ENCODE assay signal across 8 cellular contexts in genomic region chr5:77971965-77972544, GRCh38.
A peak's percentile ranks its signal among the peaks of the same experiment; 100 is the strongest.
DNase-seq lines count a peak whose midpoint lies in the region; ATAC-seq and TF ChIP-seq lines count a peak whose summit lies in the region.

No MANE protein-coding gene starts in this region.

- peaks cover 3% of the 10 kb centered on the region for H3K4me1 ChIP-seq in ovary (ENCODE audit: insufficient read depth)

- no peak for ATAC-seq in GM18861 (IDR thresholded peaks at IDR 0.05; ENCODE audit: unreplicated experiment)

- no peaks in the 10 kb centered on the region for H3K27me3 ChIP-seq in ovary

- no peaks in the 10 kb centered on the region for H3K36me3 Mint-ChIP-seq in IgD-negative memory B cell
- no peaks in the 10 kb centered on the region for H3K36me3 Mint-ChIP-seq in dendritic cell treated with granulocyte-macrophage colony-stimulating factor and Interleukin-4, amounts not matched to agents 40 ng/mL and 50 ng/mL, for 4 days (ENCODE audit: low read depth)

- no peak for TF ChIP-seq EP300 in ovary (IDR thresholded peaks at IDR 0.05)

- no peaks in the 10 kb centered on the region for H3K9me3 Mint-ChIP-seq in IgD-negative memory B cell
- no peaks in the 10 kb centered on the region for H3K9me3 Mint-ChIP-seq in dendritic cell treated with granulocyte-macrophage colony-stimulating factor and Interleukin-4, amounts not matched to agents 40 ng/mL and 50 ng/mL, for 4 days

- H3K27me3 Mint-ChIP-seq in IgD-negative memory B cell = peaks cover 36% of the 10 kb centered on the region
- peaks cover 85% of the 10 kb centered on the region for H3K27me3 Mint-ChIP-seq in dendritic cell treated with granulocyte-macrophage colony-stimulating factor and Interleukin-4, amounts not matched to agents 40 ng/mL and 50 ng/mL, for 4 days

- intact Hi-C loops in dendritic cell treated with granulocyte-macrophage colony-stimulating factor and Interleukin-4, amounts not matched to agents 40 ng/mL and 50 ng/mL, for 4 days (cut with micrococcal nuclease) = no loop called here
- intact Hi-C loops in ovary (cut with DNase I) = no loop called here

- H3K4me1 Mint-ChIP-seq in IgD-negative memory B cell = peaks cover 8 to 11% (median 9%) of the 10 kb centered on the region in 3 donors
- peaks cover 11% of the 10 kb centered on the region for H3K4me1 Mint-ChIP-seq in dendritic cell treated with granulocyte-macrophage colony-stimulating factor and Interleukin-4, amounts not matched to agents 40 ng/mL and 50 ng/mL, for 4 days (ENCODE audit: low read depth)

- no peak for TF ChIP-seq CTCF in ovary (IDR thresholded peaks at IDR 0.05)

- peak overlapping the region; percentile 33 to 86 (median 76) for H3K4me3 Mint-ChIP-seq in IgD-negative memory B cell
- peak overlapping the region; percentile 10 for H3K4me3 Mint-ChIP-seq in dendritic cell treated with granulocyte-macrophage colony-stimulating factor and Interleukin-4, amounts not matched to agents 40 ng/mL and 50 ng/mL, for 4 days

- H3K27ac Mint-ChIP-seq in IgD-negative memory B cell = peak overlapping the region in 1 of 3 donors; percentile 37
- no peak overlapping the region for H3K27ac Mint-ChIP-seq in dendritic cell treated with granulocyte-macrophage colony-stimulating factor and Interleukin-4, amounts not matched to agents 40 ng/mL and 50 ng/mL, for 4 days

- no peaks in the 10 kb centered on the region for H3K36me3 ChIP-seq in ovary

- no peak for TF ChIP-seq POLR2A in ovary (IDR thresholded peaks at IDR 0.05)

- WGBS in ovary, 3 donors = 13 to 20% (median 14%) methylated on average over 15 of the region's 15 CpGs

- peak overlapping the region; percentile 29 for H3K4me3 ChIP-seq in ovary

- no peak overlapping the region for H3K27ac ChIP-seq in ovary

- DNase-seq in DMS153 (lab: John Stamatoyannopoulos, UW) (peak; percentile 73), ovary (no peak), DMS53 (lab: John Stamatoyannopoulos, UW) (no peak), UCSD-AML1 (lab: John Stamatoyannopoulos, UW; ENCODE audit: unreplicated experiment) (no peak), 8988T (no peak)

- no peaks in the 10 kb centered on the region for H3K9me3 ChIP-seq in ovary
